8 cellular contexts compared by ENCODE assay signal in the genomic region with DNA sequence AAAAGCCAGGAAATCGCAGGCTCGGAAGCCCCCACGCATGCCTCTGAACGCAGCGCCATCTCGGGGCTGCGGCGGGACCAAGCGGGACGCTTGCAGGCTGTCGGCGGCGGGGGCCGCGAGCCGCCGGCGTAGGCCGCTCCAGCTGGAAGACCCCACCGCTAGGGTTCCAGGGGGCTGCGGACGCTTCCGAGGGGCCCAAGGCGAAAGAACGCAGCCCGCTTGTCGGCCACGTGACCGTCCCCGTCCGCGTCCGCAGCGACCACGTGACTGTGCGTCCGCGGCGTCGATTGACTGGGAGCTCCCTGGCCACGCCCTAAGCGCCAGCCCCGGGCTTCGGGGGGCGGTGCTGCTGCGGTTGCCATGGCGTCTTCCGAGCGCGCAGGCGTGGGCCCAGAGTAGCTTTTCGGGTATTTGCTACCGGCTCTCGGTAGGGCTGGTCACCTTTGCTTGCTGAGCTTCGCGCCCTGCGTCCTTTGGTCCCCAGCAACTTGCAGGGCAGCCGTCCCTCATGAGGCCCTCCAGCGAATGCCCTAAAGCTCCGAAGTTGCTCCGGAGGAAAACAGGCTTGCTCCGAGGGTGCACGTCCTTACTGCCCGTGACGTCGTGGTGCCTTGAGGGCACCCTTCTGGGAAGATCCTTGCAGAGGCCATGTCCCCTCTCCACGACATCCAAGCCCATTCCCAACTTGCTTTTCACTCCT.
A peak's percentile ranks its signal among the peaks of the same experiment; 100 is the strongest.
DNase-seq lines count a peak whose midpoint lies in the region; ATAC-seq and TF ChIP-seq lines count a peak whose summit lies in the region.

No MANE protein-coding gene starts in this region.

- no peaks in the 10 kb centered on the region for H3K9me3 ChIP-seq in HUES6 (ENCODE audit: control insufficient read depth, insufficient read depth, low read depth, low read length)
- no peaks in the 10 kb centered on the region for H3K9me3 ChIP-seq in mucosa of descending colon

- ATAC-seq in GM21447 (IDR thresholded peaks at IDR 0.05; ENCODE audit: unreplicated experiment): peak; percentile 88
- peak; percentile 96 for ATAC-seq in mucosa of descending colon

- H3K4me3 ChIP-seq in HUES6 (ENCODE audit: low read depth, low read length): peak overlapping the region; percentile 61
- H3K4me3 ChIP-seq in mucosa of descending colon: peak overlapping the region; percentile 56

- peak overlapping the region; percentile 89 for H3K9ac ChIP-seq in HUES6 (ENCODE audit: low read length)

- H3K27ac ChIP-seq in HUES6 (ENCODE audit: low read depth, low read length): peak overlapping the region; percentile 41; the same call in 1 of the 2 replicates

- H3K27me3 ChIP-seq in HUES6 (ENCODE audit: control insufficient read depth, insufficient read depth, low read length): peaks cover 7% of the 10 kb centered on the region; the same call in 1 of the 2 replicates

- intact Hi-C loops in mucosa of descending colon (cut with DNase I, micrococcal nuclease): no loop called here

- peak; percentile 79 for DNase-seq in DMS 273 treated with DMSO at 0.1 percent for 48 hours (lab: John Stamatoyannopoulos, UW)
- DNase-seq in NOMO-1 treated with dmso at 0.1 percent for 144 hours (lab: John Stamatoyannopoulos, UW; ENCODE audit: unreplicated experiment): peak; percentile 85
- DNase-seq in activated T-cell treated with anti-CD3 and anti-CD28 coated beads for 1 hour (ENCODE audit: low read depth): peak; percentile 86
- DNase-seq in epidermal melanocyte (ENCODE audit: insufficient read length, low spot score): peak; percentile 65
- peak; percentile 91 to 96 (median 93) for DNase-seq in mucosa of descending colon
- DNase-seq in stimulated activated CD8-positive, alpha-beta memory T cell treated with anti-CD3 and anti-CD28 coated beads, Interleukin-4, amount 100 ng/mL, for 4 hours (ENCODE audit: low read depth in 2 of 2, low spot score in 1 of 2): peak; percentile 72 to 87

- peaks cover 26% of the 10 kb centered on the region for H3K4me1 ChIP-seq in HUES6 (ENCODE audit: control insufficient read depth, insufficient read depth, low read length)
- peaks cover 13% of the 10 kb centered on the region for H3K4me1 ChIP-seq in mucosa of descending colon (ENCODE audit: low read depth)

- H3K36me3 ChIP-seq in HUES6 (ENCODE audit: control insufficient read depth, insufficient read depth, low read length) (no peaks in the 10 kb centered on the region), mucosa of descending colon (ENCODE audit: low read depth) (no peaks in the 10 kb centered on the region)

- TF ChIP-seq CTCF in mucosa of descending colon (IDR thresholded peaks at IDR 0.05): no peak

Comparison
In these comparisons a context has a peak if more than half of its experiments do, and no peak if none do; other contexts are left out.
1. Peak in every context shown above with its lines: DNase-seq, ATAC-seq, H3K4me3 ChIP-seq and H3K27ac ChIP-seq.